In the genomic region with DNA sequence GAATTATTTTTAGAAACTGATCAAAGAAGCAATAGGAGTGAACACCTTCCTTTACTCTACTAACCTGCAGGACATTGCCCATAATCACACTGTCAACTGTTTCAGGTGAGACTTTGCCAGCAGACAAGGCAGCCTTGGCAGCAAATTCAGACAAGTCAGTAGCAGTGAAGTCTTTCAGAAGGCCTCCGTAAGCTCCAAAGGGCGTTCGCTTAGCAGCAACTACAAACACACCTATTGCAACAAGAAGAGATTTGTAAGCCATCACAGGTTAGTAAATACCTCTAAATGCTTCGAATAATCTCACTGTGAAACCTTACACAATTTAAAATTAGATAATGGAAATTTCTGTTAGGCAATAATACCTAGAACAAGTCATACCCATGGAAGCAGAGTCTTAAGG, we compare ENCODE assay signal across 16 cellular contexts. TPM values are rescaled to one million over a fixed set of nuclear protein-coding genes. Genes with fewer than 3 reads are reported as not detected.
DNase-seq lines count a peak whose midpoint lies in the region; ATAC-seq and TF ChIP-seq lines count a peak whose summit lies in the region.
"Had no signal": no experiment of that assay in that cellular context is flagged by ENCODE, and none has a peak within 500 bp of the region (broad histone marks: within the 10 kb centered on the region; RNA-seq: fewer than 3 reads in every experiment).

No MANE protein-coding gene starts in this region.

- H3K4me1 ChIP-seq in hepatocyte (ENCODE audit: insufficient read depth) (peaks cover 5% of the 10 kb centered on the region), liver (ENCODE audit: control insufficient read depth in 4 of 4, insufficient read depth in 4 of 4, low read length in 3 of 4) (peaks cover 21 to 46% (median 28%) of the 10 kb centered on the region in 4 donors)
- H3K4me1 ChIP-seq: HAP-1 had no signal

- H3K27me3 ChIP-seq in hepatocyte (no peaks in the 10 kb centered on the region), liver (ENCODE audit: control insufficient read depth in 4 of 4, insufficient read depth in 4 of 4, low read length in 3 of 4) (no peaks in the 10 kb centered on the region)
- H3K27me3 ChIP-seq: BLaER1 had no signal

- no peak for TF ChIP-seq CTCF in hepatocyte (IDR thresholded peaks at IDR 0.05; ENCODE audit: poor library complexity)
- no peak for TF ChIP-seq CTCF in liver (IDR thresholded peaks at IDR 0.05; ENCODE audit: low read depth, low read length, missing input control)

- no peak overlapping the region for H3K9ac ChIP-seq in liver (ENCODE audit: low read depth in 1 of 2, low read length in 2 of 2)
- H3K9ac ChIP-seq: BLaER1 had no signal

- intact Hi-C loops in left ventricle myocardium superior (cut with micrococcal nuclease) (no loop called here), cardiac septum (cut with DNase I) (no loop called here)

- ATAC-seq in left ventricle myocardium superior (peak; percentile 71), GM18909 (IDR thresholded peaks at IDR 0.05; ENCODE audit: poor library complexity, unreplicated experiment) (no peak)
- ATAC-seq: CD8-positive, alpha-beta T cell had no signal

- no peak overlapping the region for H3K4me2 ChIP-seq in hepatocyte
- H3K4me2 ChIP-seq: BLaER1 had no signal

- TF ChIP-seq RAD21 in liver (IDR thresholded peaks at IDR 0.05) = peak in 1 of 2 donors; percentile 60

- no peaks in the 10 kb centered on the region for H3K36me3 ChIP-seq in hepatocyte (replicated peaks; ENCODE audit: insufficient read depth, low read depth)
- H3K36me3 ChIP-seq in liver (ENCODE audit: control insufficient read depth in 4 of 4, insufficient read depth in 3 of 4, low read depth in 1 of 4, low read length in 3 of 4) = peaks cover 0 to 9% (median 5%) of the 10 kb centered on the region in 4 donors

- peaks cover 79% of the 10 kb centered on the region for H3K79me2 ChIP-seq in hepatocyte

- H3K4me3 ChIP-seq in hepatocyte (no peak overlapping the region), liver (ENCODE audit: low read depth in 1 of 3, low read length in 3 of 3) (no peak overlapping the region)
- H3K4me3 ChIP-seq: BLaER1, HAP-1 had no signal

- WGBS in hepatocyte (ENCODE audit: low lambda C conversion rate, missing lambda C conversion rate) = 88% methylated on average over 4 of the region's 4 CpGs
- 40% methylated on average over 4 of the region's 4 CpGs for whole genome bisulfite sequencing in liver

- H3K27ac ChIP-seq in hepatocyte (no peak overlapping the region), liver (ENCODE audit: low read depth in 1 of 2, low read length in 2 of 2) (peak overlapping the region in 1 of 2 donors; percentile 67)
- H3K27ac ChIP-seq: BLaER1, C4-2B had no signal

- no peak overlapping the region for H2AFZ ChIP-seq in hepatocyte

- DNase-seq in left ventricle myocardium superior = no peak
- no peak for DNase-seq in cardiac septum (ENCODE audit: low spot score)
- DNase-seq in hepatocyte (ENCODE audit: low spot score) = peak; percentile 19
- DNase-seq in NCI-H2196 treated with DMSO at 0.1 percent for 48 hours (lab: John Stamatoyannopoulos, UW; ENCODE audit: unreplicated experiment) = no peak
- DNase-seq: CD4-positive, CD25-positive, alpha-beta regulatory T cell; CD8-positive, alpha-beta T cell; DMS53; DMS79 treated with DMSO at 0.1 percent for 48 hours; GF-D8; GOT3; HFFc6 had no signal

- no peaks in the 10 kb centered on the region for H3K9me2 ChIP-seq in hepatocyte (replicated peaks; ENCODE audit: insufficient read depth)

- H3K9me3 ChIP-seq in hepatocyte (ENCODE audit: low read depth) (no peaks in the 10 kb centered on the region), liver (ENCODE audit: control insufficient read depth in 4 of 4, low read length in 3 of 4) (no peaks in the 10 kb centered on the region)

- H4K20me1 ChIP-seq in hepatocyte (ENCODE audit: insufficient read depth, poor library complexity, severe bottlenecking) = peaks cover 16% of the 10 kb centered on the region

TF ChIP-seq in liver, 16 proteins besides CTCF, POLR2A, EP300 and RAD21:
- TF ChIP-seq HNF4G (IDR thresholded peaks at IDR 0.05) = peak; percentile 83
- TF ChIP-seq YY1 (IDR thresholded peaks at IDR 0.05) = peak; percentile 60
- TF ChIP-seq NR2F2 (IDR thresholded peaks at IDR 0.05) = no peak
- TF ChIP-seq TAF1 (conservative IDR thresholded peaks at IDR 0.05) = peak; percentile 21
- TF ChIP-seq GABPA (IDR thresholded peaks at IDR 0.05 in 1 of 2, conservative IDR thresholded peaks at IDR 0.05 in 1 of 2) = no peak
- peak; percentile 49 for TF ChIP-seq FOXA2 (IDR thresholded peaks at IDR 0.05)
- TF ChIP-seq RXRA (IDR thresholded peaks at IDR 0.05) = peak; percentile 83 to 89
- peak; percentile 92 to 94 for TF ChIP-seq HNF4A (conservative IDR thresholded peaks at IDR 0.05)
- peak; percentile 89 to 92 for TF ChIP-seq JUND (IDR thresholded peaks at IDR 0.05)
- TF ChIP-seq, protein P1, sequence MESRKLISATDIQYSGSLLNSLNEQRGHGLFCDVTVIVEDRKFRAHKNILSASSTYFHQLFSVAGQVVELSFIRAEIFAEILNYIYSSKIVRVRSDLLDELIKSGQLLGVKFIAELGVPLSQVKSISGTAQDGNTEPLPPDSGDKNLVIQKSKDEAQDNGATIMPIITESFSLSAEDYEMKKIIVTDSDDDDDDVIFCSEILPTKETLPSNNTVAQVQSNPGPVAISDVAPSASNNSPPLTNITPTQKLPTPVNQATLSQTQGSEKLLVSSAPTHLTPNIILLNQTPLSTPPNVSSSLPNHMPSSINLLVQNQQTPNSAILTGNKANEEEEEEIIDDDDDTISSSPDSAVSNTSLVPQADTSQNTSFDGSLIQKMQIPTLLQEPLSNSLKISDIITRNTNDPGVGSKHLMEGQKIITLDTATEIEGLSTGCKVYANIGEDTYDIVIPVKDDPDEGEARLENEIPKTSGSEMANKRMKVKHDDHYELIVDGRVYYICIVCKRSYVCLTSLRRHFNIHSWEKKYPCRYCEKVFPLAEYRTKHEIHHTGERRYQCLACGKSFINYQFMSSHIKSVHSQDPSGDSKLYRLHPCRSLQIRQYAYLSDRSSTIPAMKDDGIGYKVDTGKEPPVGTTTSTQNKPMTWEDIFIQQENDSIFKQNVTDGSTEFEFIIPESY (IDR thresholded peaks at IDR 0.05) = peak; percentile 75
- no peak for TF ChIP-seq FOXA1 (IDR thresholded peaks at IDR 0.05)
- TF ChIP-seq, protein P2, sequence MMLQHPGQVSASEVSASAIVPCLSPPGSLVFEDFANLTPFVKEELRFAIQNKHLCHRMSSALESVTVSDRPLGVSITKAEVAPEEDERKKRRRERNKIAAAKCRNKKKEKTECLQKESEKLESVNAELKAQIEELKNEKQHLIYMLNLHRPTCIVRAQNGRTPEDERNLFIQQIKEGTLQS (IDR thresholded peaks at IDR 0.05) = peak; percentile 38
- TF ChIP-seq EGR1 (IDR thresholded peaks at IDR 0.05; ENCODE audit: low read depth in 2 of 2) = no peak
- TF ChIP-seq, protein P3, sequence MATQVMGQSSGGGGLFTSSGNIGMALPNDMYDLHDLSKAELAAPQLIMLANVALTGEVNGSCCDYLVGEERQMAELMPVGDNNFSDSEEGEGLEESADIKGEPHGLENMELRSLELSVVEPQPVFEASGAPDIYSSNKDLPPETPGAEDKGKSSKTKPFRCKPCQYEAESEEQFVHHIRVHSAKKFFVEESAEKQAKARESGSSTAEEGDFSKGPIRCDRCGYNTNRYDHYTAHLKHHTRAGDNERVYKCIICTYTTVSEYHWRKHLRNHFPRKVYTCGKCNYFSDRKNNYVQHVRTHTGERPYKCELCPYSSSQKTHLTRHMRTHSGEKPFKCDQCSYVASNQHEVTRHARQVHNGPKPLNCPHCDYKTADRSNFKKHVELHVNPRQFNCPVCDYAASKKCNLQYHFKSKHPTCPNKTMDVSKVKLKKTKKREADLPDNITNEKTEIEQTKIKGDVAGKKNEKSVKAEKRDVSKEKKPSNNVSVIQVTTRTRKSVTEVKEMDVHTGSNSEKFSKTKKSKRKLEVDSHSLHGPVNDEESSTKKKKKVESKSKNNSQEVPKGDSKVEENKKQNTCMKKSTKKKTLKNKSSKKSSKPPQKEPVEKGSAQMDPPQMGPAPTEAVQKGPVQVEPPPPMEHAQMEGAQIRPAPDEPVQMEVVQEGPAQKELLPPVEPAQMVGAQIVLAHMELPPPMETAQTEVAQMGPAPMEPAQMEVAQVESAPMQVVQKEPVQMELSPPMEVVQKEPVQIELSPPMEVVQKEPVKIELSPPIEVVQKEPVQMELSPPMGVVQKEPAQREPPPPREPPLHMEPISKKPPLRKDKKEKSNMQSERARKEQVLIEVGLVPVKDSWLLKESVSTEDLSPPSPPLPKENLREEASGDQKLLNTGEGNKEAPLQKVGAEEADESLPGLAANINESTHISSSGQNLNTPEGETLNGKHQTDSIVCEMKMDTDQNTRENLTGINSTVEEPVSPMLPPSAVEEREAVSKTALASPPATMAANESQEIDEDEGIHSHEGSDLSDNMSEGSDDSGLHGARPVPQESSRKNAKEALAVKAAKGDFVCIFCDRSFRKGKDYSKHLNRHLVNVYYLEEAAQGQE (IDR thresholded peaks at IDR 0.05) = no peak
- TF ChIP-seq, protein P4, sequence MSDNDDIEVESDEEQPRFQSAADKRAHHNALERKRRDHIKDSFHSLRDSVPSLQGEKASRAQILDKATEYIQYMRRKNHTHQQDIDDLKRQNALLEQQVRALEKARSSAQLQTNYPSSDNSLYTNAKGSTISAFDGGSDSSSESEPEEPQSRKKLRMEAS (IDR thresholded peaks at IDR 0.05) = peak; percentile 65
- TF ChIP-seq SP1 (IDR thresholded peaks at IDR 0.05) = peak; percentile 85

RNA-seq across cellular contexts. Expression of a gene that starts 10.7 kb away (rescaled TPM):
- total RNA-seq in left ventricle myocardium superior (397 TPM), cardiac septum (130 TPM), hepatocyte (154 and 174 TPM in 2 replicates), liver (100 to 1,000 TPM in 1 of 2 donors, 10 to 100 TPM in 1; 55.6 to 674 TPM)
- polyA plus RNA-seq in hepatocyte (165 and 189 TPM in 2 replicates), liver (1,000 to 10,000 TPM in 1 of 2 donors, 100 to 1,000 TPM in 1; 618 to 1,315 TPM)
